In genomic region chr7:26078437-26079362, GRCh38 we compare ENCODE assay signal across 7 cellular contexts.
DNase-seq lines count a peak whose midpoint lies in the region; ATAC-seq and FAIRE-seq lines count a peak whose summit lies in the region.

No MANE protein-coding gene starts in this region.

- H3K27ac Mint-ChIP-seq in T-helper 2 cell treated with Interferon-gamma antibody and Interleukin-4, amounts not matched to agents 5 μg/mL and 100 μg/mL, for 36 hours = no peak overlapping the region

- H3K4me3 Mint-ChIP-seq in T-helper 2 cell treated with Interferon-gamma antibody and Interleukin-4, amounts not matched to agents 5 μg/mL and 100 μg/mL, for 36 hours = peak overlapping the region; percentile 27

- peak; percentile 93 for ATAC-seq in HG02943 (IDR thresholded peaks at IDR 0.05; ENCODE audit: low read depth, unreplicated experiment)

- H3K27me3 Mint-ChIP-seq in T-helper 2 cell treated with Interferon-gamma antibody and Interleukin-4, amounts not matched to agents 5 μg/mL and 100 μg/mL, for 36 hours (ENCODE audit: low read depth) = peaks cover 76% of the 10 kb centered on the region

- peaks cover 6% of the 10 kb centered on the region for H3K4me1 Mint-ChIP-seq in T-helper 2 cell treated with Interferon-gamma antibody and Interleukin-4, amounts not matched to agents 5 μg/mL and 100 μg/mL, for 36 hours (ENCODE audit: low read depth)

- peak; percentile 79 for FAIRE-seq in GM18507 (lab: Jason Lieb, UNC)

- H3K9me3 Mint-ChIP-seq in T-helper 2 cell treated with Interferon-gamma antibody and Interleukin-4, amounts not matched to agents 5 μg/mL and 100 μg/mL, for 36 hours = no peaks in the 10 kb centered on the region

- DNase-seq in GM18507 (ENCODE audit: extremely low spot score, insufficient read length, low read depth) = peak; percentile 64
- DNase-seq in NCI-H187 (lab: John Stamatoyannopoulos, UW) = peak; percentile 73 to 79
- peak; percentile 72 for DNase-seq in T-helper 2 cell treated with Interferon-gamma antibody and Interleukin-4, amounts not matched to agents 5 μg/mL and 100 μg/mL, for 36 hours (ENCODE audit: low spot score)
- peak in 41 of 58 donors; percentile 2 to 74 (median 23) for DNase-seq in anterior cingulate cortex (lab: John Stamatoyannopoulos, UW)
- DNase-seq in islet precursor cell = peak; percentile 94
- DNase-seq in stimulated activated CD4-positive, alpha-beta T cell treated with anti-CD3 and anti-CD28 coated beads, Interleukin-2, amount 100 ng/mL, for 24 hours = peak; percentile 80 to 85

- no peaks in the 10 kb centered on the region for H3K36me3 Mint-ChIP-seq in T-helper 2 cell treated with Interferon-gamma antibody and Interleukin-4, amounts not matched to agents 5 μg/mL and 100 μg/mL, for 36 hours (ENCODE audit: low read depth)

Comparison
In these comparisons a context has a peak if more than half of its experiments do, and no peak if none do; other contexts are left out.
1. Peak in every context shown above with its lines: DNase-seq and ATAC-seq.
2. DNase-seq: peak in every context shown above with its lines; median percentile 94 in islet precursor cell; 82 in stimulated activated CD4-positive, alpha-beta T cell treated with anti-CD3 and anti-CD28 coated beads, Interleukin-2, amount 100 ng/mL, for 24 hours; 76 in NCI-H187; 72 in T-helper 2 cell treated with Interferon-gamma antibody and Interleukin-4, amounts not matched to agents 5 μg/mL and 100 μg/mL, for 36 hours; 64 in GM18507; 23 in anterior cingulate cortex.